In genomic region chr20:58813369-58813768, GRCh38 we compare ENCODE assay signal across 26 cellular contexts.
"Had no signal": no experiment of that assay in that cellular context is flagged by ENCODE, and none has a peak within 500 bp of the region (broad histone marks: within the 10 kb centered on the region; RNA-seq: fewer than 3 reads in every experiment).

No MANE protein-coding gene starts in this region.

- H3K27ac Mint-ChIP-seq: activated CD8-positive, alpha-beta T cell treated with anti-CD3 and anti-CD28 coated beads for 36 hours; activated naive CD8-positive, alpha-beta T cell; activated T-helper 17 cell treated with anti-CD3 and anti-CD28 coated beads, Interleukin-2, amount 50 U/mL, for 72 hours; dendritic cell treated with granulocyte-macrophage colony-stimulating factor and Interleukin-4, amounts not matched to agents 40 ng/mL and 50 ng/mL, for 4 days; endodermal cell had no signal

- H3K9me3 Mint-ChIP-seq: activated CD8-positive, alpha-beta T cell treated with anti-CD3 and anti-CD28 coated beads for 36 hours; activated T-cell treated with anti-CD3 and anti-CD28 coated beads, Interleukin-2, amount 50 U/mL, for 4 hours; activated T-helper 17 cell treated with anti-CD3 and anti-CD28 coated beads, Interleukin-2, amount 50 U/mL, for 72 hours; central memory CD8-positive, alpha-beta T cell; dendritic cell treated with granulocyte-macrophage colony-stimulating factor and Interleukin-4, amounts not matched to agents 40 ng/mL and 50 ng/mL, for 4 days; endodermal cell had no signal

- H3K4me3 ChIP-seq: coronary artery, dorsolateral prefrontal cortex had no signal

- DNase-seq: activated CD4-positive, alpha-beta T cell treated with anti-CD3 and anti-CD28 coated beads for 48 hours; activated CD4-positive, alpha-beta T cell treated with anti-CD3 and anti-CD28 coated beads, Interleukin-2, amount 50 U/mL, for 1 hour; activated CD4-positive, alpha-beta T cell treated with anti-CD3 and anti-CD28 coated beads, Interleukin-2, amount 50 U/mL, for 48 hours; activated CD8-positive, alpha-beta memory T cell treated with anti-CD3 and anti-CD28 coated beads for 24 hours; activated CD8-positive, alpha-beta T cell treated with anti-CD3 and anti-CD28 coated beads for 36 hours; activated effector memory CD4-positive, alpha-beta T cell treated with Interleukin-2 at 50 U/mL for 16 hours; activated gamma-delta T cell treated with Interleukin-2 at 50 U/mL for 16 hours; activated naive CD4-positive, alpha-beta T cell treated with anti-CD3 and anti-CD28 coated beads, Interleukin-2, amount 50 U/mL, for 16 hours; activated naive CD4-positive, alpha-beta T cell treated with Interleukin-2 at 50 U/mL for 16 hours; activated T-cell treated with anti-CD3 and anti-CD28 coated beads, Interleukin-2, amount 50 U/mL, for 4 hours; amniotic stem cell; anterior cingulate cortex; brain microvascular endothelial cell; dorsolateral prefrontal cortex; effector memory CD4-positive, alpha-beta T cell; endodermal cell; foreskin fibroblast; head of caudate nucleus had no signal

- ATAC-seq: activated CD8-positive, alpha-beta T cell treated with anti-CD3 and anti-CD28 coated beads for 36 hours; activated T-cell treated with anti-CD3 and anti-CD28 coated beads, Interleukin-2, amount 50 U/mL, for 4 hours; activated T-helper 17 cell treated with anti-CD3 and anti-CD28 coated beads, Interleukin-2, amount 50 U/mL, for 72 hours; esophagus mucosa had no signal

- H3K36me3 ChIP-seq: brain microvascular endothelial cell had no signal

- H3K4me3 Mint-ChIP-seq: activated CD8-positive, alpha-beta T cell treated with anti-CD3 and anti-CD28 coated beads for 36 hours; activated naive CD8-positive, alpha-beta T cell; activated T-cell treated with anti-CD3 and anti-CD28 coated beads, Interleukin-2, amount 50 U/mL, for 4 hours; activated T-helper 17 cell treated with anti-CD3 and anti-CD28 coated beads, Interleukin-2, amount 50 U/mL, for 72 hours; central memory CD8-positive, alpha-beta T cell; dendritic cell treated with granulocyte-macrophage colony-stimulating factor and Interleukin-4, amounts not matched to agents 40 ng/mL and 50 ng/mL, for 4 days; endodermal cell had no signal

- H3K36me3 Mint-ChIP-seq: activated naive CD8-positive, alpha-beta T cell had no signal

- H3K27ac ChIP-seq: brain microvascular endothelial cell, coronary artery, dorsolateral prefrontal cortex had no signal

- H3K27me3 ChIP-seq: brain microvascular endothelial cell had no signal

- H3K4me1 Mint-ChIP-seq: central memory CD8-positive, alpha-beta T cell had no signal

- FAIRE-seq: astrocyte, frontal cortex had no signal
